16 cellular contexts compared by ENCODE assay signal in genomic region chr4:73139991-73140390, GRCh38.
DNase-seq lines count a peak whose midpoint lies in the region; TF ChIP-seq lines count a peak whose summit lies in the region.
"Had no signal": no experiment of that assay in that cellular context is flagged by ENCODE, and none has a peak within 500 bp of the region (broad histone marks: within the 10 kb centered on the region; RNA-seq: fewer than 3 reads in every experiment).

No MANE protein-coding gene starts in this region.

- CTCF ChIA-PET in activated naive CD4-positive, alpha-beta T cell treated with anti-CD3 and anti-CD28 coated beads for 36 hours (lab: Charles Lee) = interaction anchor here (1.4 kb wide), 1 partner anchor 25 kb away, joined by 3 read pairs; no protein-coding TSS in a partner anchor

- peaks cover 22% of the 10 kb centered on the region for H3K36me3 Mint-ChIP-seq in activated naive CD4-positive, alpha-beta T cell treated with anti-CD3 and anti-CD28 coated beads for 36 hours (ENCODE audit: low read depth)

- no peak for TF ChIP-seq CTCF in cardiac fibroblast (IDR thresholded peaks at IDR 0.05; ENCODE audit: low read depth, low read length)
- no peak for TF ChIP-seq CTCF in sigmoid colon (IDR thresholded peaks at IDR 0.05)

- H3K4me3 Mint-ChIP-seq in activated naive CD4-positive, alpha-beta T cell treated with anti-CD3 and anti-CD28 coated beads for 36 hours = no peak overlapping the region
- H3K4me3 Mint-ChIP-seq: activated CD8-positive, alpha-beta memory T cell treated with anti-CD3 and anti-CD28 coated beads, Interleukin-2, amount 10 ng/mL, durations not matched to agents 7 days and 5 days had no signal

- H3K4me3 ChIP-seq in cardiac fibroblast (replicated peaks in 1 of 2; ENCODE audit: low read depth in 2 of 2, low read length in 2 of 2) = no peak overlapping the region
- H3K4me3 ChIP-seq in sigmoid colon = no peak overlapping the region
- H3K4me3 ChIP-seq: breast epithelium had no signal

- H3K9me3 ChIP-seq in sigmoid colon = no peaks in the 10 kb centered on the region
- H3K9me3 ChIP-seq: breast epithelium had no signal

- DNase-seq in activated naive CD4-positive, alpha-beta T cell treated with anti-CD3 and anti-CD28 coated beads for 36 hours = no peak
- DNase-seq in activated naive CD4-positive, alpha-beta T cell treated with anti-CD3 and anti-CD28 coated beads, Interleukin-2, amount 50 U/mL, for 16 hours = no peak
- DNase-seq in cardiac fibroblast (ENCODE audit: low read depth in 2 of 2) (peak; percentile 10 to 55), midbrain (lab: John Stamatoyannopoulos, UW) (peak; percentile 17), substantia nigra (lab: John Stamatoyannopoulos, UW) (peak in 4 of 49 donors; percentile 4 to 48 (median 10)), sigmoid colon (no peak), D341Med (ENCODE audit: low spot score) (no peak), cortex of kidney (lab: John Stamatoyannopoulos, UW) (no peak)
- DNase-seq: activated CD4-positive, CD25-positive, alpha-beta regulatory T cell; activated CD8-positive, alpha-beta memory T cell treated with anti-CD3 and anti-CD28 coated beads, Interleukin-2, amount 10 ng/mL, durations not matched to agents 7 days and 5 days; activated naive CD4-positive, alpha-beta T cell treated with Interleukin-2 at 50 U/mL for 16 hours; COR-L47; foreskin keratinocyte; NCI-H1105; NCI-H446 had no signal

- H3K4me1 ChIP-seq in sigmoid colon = no peaks in the 10 kb centered on the region
- H3K4me1 ChIP-seq: breast epithelium, foreskin keratinocyte had no signal

- TF ChIP-seq POLR2A in sigmoid colon (IDR thresholded peaks at IDR 0.05) = no peak

- H3K27me3 ChIP-seq in sigmoid colon = no peaks in the 10 kb centered on the region
- H3K27me3 ChIP-seq: breast epithelium, foreskin keratinocyte had no signal

- H3K27ac ChIP-seq in substantia nigra (ENCODE audit: low read depth, low read length, poor library complexity, severe bottlenecking) (peak overlapping the region; percentile 72), sigmoid colon (no peak overlapping the region)
- H3K27ac ChIP-seq: breast epithelium, foreskin keratinocyte had no signal

- peaks cover 8% of the 10 kb centered on the region for H3K4me1 Mint-ChIP-seq in activated naive CD4-positive, alpha-beta T cell treated with anti-CD3 and anti-CD28 coated beads for 36 hours (ENCODE audit: low read depth)

- H3K27me3 Mint-ChIP-seq in activated naive CD4-positive, alpha-beta T cell treated with anti-CD3 and anti-CD28 coated beads for 36 hours (ENCODE audit: low read depth) = no peaks in the 10 kb centered on the region
- H3K27me3 Mint-ChIP-seq: activated CD8-positive, alpha-beta memory T cell treated with anti-CD3 and anti-CD28 coated beads, Interleukin-2, amount 10 ng/mL, durations not matched to agents 7 days and 5 days had no signal

- peaks cover 6 to 94% (median 20%) of the 10 kb centered on the region in 4 donors for H3K36me3 ChIP-seq in sigmoid colon

- TF ChIP-seq EP300 in sigmoid colon (IDR thresholded peaks at IDR 0.05) = no peak

- 93% methylated on average over 2 of the region's 2 CpGs for WGBS in sigmoid colon, 2 donors

- no peaks in the 10 kb centered on the region for H3K9me3 Mint-ChIP-seq in activated naive CD4-positive, alpha-beta T cell treated with anti-CD3 and anti-CD28 coated beads for 36 hours

- peak overlapping the region; percentile 28 for H3K27ac Mint-ChIP-seq in activated naive CD4-positive, alpha-beta T cell treated with anti-CD3 and anti-CD28 coated beads for 36 hours
- H3K27ac Mint-ChIP-seq: activated CD8-positive, alpha-beta memory T cell treated with anti-CD3 and anti-CD28 coated beads, Interleukin-2, amount 10 ng/mL, durations not matched to agents 7 days and 5 days had no signal

- intact Hi-C loops in activated naive CD4-positive, alpha-beta T cell treated with anti-CD3 and anti-CD28 coated beads for 36 hours (cut with micrococcal nuclease) = no loop called here
- intact Hi-C loops in sigmoid colon (cut with DNase I) = loop anchor here (10.0 kb wide), 1 partner anchor 55 kb away; no protein-coding TSS in a partner anchor

Comparison
In these comparisons a context has a peak if more than half of its experiments do, and no peak if none do; other contexts are left out.
1. DNase-seq: peak in cardiac fibroblast (2 of 2) and midbrain (single experiment); none in activated naive CD4-positive, alpha-beta T cell treated with anti-CD3 and anti-CD28 coated beads for 36 hours (single experiment), activated naive CD4-positive, alpha-beta T cell treated with anti-CD3 and anti-CD28 coated beads, Interleukin-2, amount 50 U/mL, for 16 hours (single experiment), sigmoid colon (single experiment), D341Med (single experiment) and cortex of kidney (single experiment).